Comparison of ENCODE assay signal across 25 cellular contexts in genomic region chr6:43285415-43285814, GRCh38. TPM values are rescaled to one million over a fixed set of nuclear protein-coding genes. Genes with fewer than 3 reads are reported as not detected.
DNase-seq lines count a peak whose midpoint lies in the region; FAIRE-seq and TF ChIP-seq lines count a peak whose summit lies in the region.
"Had no signal": no experiment of that assay in that cellular context is flagged by ENCODE, and none has a peak within 500 bp of the region (broad histone marks: within the 10 kb centered on the region; RNA-seq: fewer than 3 reads in every experiment).

No MANE protein-coding gene starts in this region.

- no peak overlapping the region for H4K91ac ChIP-seq in H1 (replicated peaks; ENCODE audit: insufficient read length, low read length)

- 25% methylated on average over 34 of the region's 43 CpGs; no CpG with 5 or more reads in 1 of the 2 experiments for WGBS in H1 (ENCODE audit: extremely low coverage in 1 of 2, insufficient coverage in 1 of 2, insufficient read length in 1 of 2, insufficient replicate concordance in 2 of 2, low coverage in 1 of 2, low lambda C conversion rate in 2 of 2, missing lambda C conversion rate in 1 of 2), 2 experiments
- 39 to 83% methylated on average over 43 of the region's 43 CpGs for WGBS in sigmoid colon, 2 donors

- H3K27me3 ChIP-seq in BLaER1 treated with 17β-estradiol and CSF1 and Interleukin-3, amounts not matched to agents 10 nM and 100 nM: peaks cover 11 to 25% (median 19%) of the 10 kb centered on the region in 11 experiments; a peak in 20 of 22 replicates
- H3K27me3 ChIP-seq in H1 (replicated peaks in 1 of 4; ENCODE audit: control insufficient read depth in 3 of 4, extremely low read depth in 1 of 4, insufficient read depth in 3 of 4, low read length in 3 of 4) (peaks cover 0 to 28% (median 19%) of the 10 kb centered on the region in 4 experiments; a peak in 5 of 7 replicates), sigmoid colon (peaks cover 7 to 36% (median 19%) of the 10 kb centered on the region in 3 donors), WERI-Rb-1 (ENCODE audit: insufficient read depth, low read depth, severe bottlenecking) (no peaks in the 10 kb centered on the region)
- H3K27me3 ChIP-seq: body of pancreas had no signal

- no peak for TF ChIP-seq POLR2A in H1 (IDR thresholded peaks at IDR 0.05; ENCODE audit: control extremely low read depth in 1 of 2, low read depth in 2 of 2, low read length in 2 of 2)
- no peak for TF ChIP-seq POLR2A in sigmoid colon (IDR thresholded peaks at IDR 0.05)

- CTCF ChIA-PET in H1 (lab: Charles Lee; ENCODE audit: partially characterized antibody): interaction anchor here (1.1 kb wide), 1 partner anchor 15 kb away, joined by 3 read pairs; no protein-coding TSS in a partner anchor

- peak overlapping the region in 7 of 11 experiments; percentile 67 to 91 (median 84); a peak in 8 of 22 replicates for H3K4me2 ChIP-seq in BLaER1 treated with 17β-estradiol and CSF1 and Interleukin-3, amounts not matched to agents 10 nM and 100 nM
- H3K4me2 ChIP-seq in H1 (ENCODE audit: insufficient read depth in 1 of 2, low read depth in 2 of 2, low read length in 2 of 2): peak overlapping the region; percentile 44 to 72; a peak in 3 of 4 replicates

- H4K8ac ChIP-seq in H1 (ENCODE audit: extremely low read depth, insufficient read depth, low read length): peak overlapping the region; percentile 86; the same call in 1 of the 2 replicates

- intact Hi-C loops in sigmoid colon (cut with DNase I): no loop called here

- H3K4ac ChIP-seq in H1 (replicated peaks; ENCODE audit: insufficient read length, low read depth, low read length): no peak overlapping the region

- no peak for TF ChIP-seq RAD21 in H1 (IDR thresholded peaks at IDR 0.05 in 1 of 2, conservative IDR thresholded peaks at IDR 0.05 in 1 of 2; ENCODE audit: low read depth in 2 of 2, low read length in 2 of 2)

- H3K4me1 ChIP-seq in BLaER1 treated with 17β-estradiol and CSF1 and Interleukin-3, amounts not matched to agents 10 nM and 100 nM: peaks cover 34 to 59% (median 47%) of the 10 kb centered on the region in 10 experiments
- H3K4me1 ChIP-seq in H1 (replicated peaks in 1 of 4; ENCODE audit: control insufficient read depth in 3 of 4, insufficient read depth in 4 of 4, low read length in 3 of 4) (peaks cover 0 to 14% (median 9%) of the 10 kb centered on the region in 4 experiments; a peak in 5 of 7 replicates), sigmoid colon (peaks cover 0 to 10% (median 0%) of the 10 kb centered on the region in 4 donors)
- H3K4me1 ChIP-seq: body of pancreas, upper lobe of right lung had no signal

- no peaks in the 10 kb centered on the region for H3K36me3 ChIP-seq in BLaER1 treated with 17β-estradiol and CSF1 and Interleukin-3, amounts not matched to agents 10 nM and 100 nM
- no peaks in the 10 kb centered on the region for H3K36me3 ChIP-seq in H1 (ENCODE audit: control insufficient read depth in 2 of 4, insufficient read depth in 4 of 4, low read length in 3 of 4)
- H3K36me3 ChIP-seq in sigmoid colon: no peaks in the 10 kb centered on the region
- H3K36me3 ChIP-seq in WERI-Rb-1: no peaks in the 10 kb centered on the region
- H3K36me3 ChIP-seq: left lung, upper lobe of right lung had no signal

- H4K20me1 ChIP-seq in BLaER1 treated with 17β-estradiol and CSF1 and Interleukin-3, amounts not matched to agents 10 nM and 100 nM: no peaks in the 10 kb centered on the region
- no peaks in the 10 kb centered on the region for H4K20me1 ChIP-seq in H1 (replicated peaks in 1 of 2; ENCODE audit: control insufficient read depth in 1 of 2, insufficient read depth in 2 of 2, low read length in 2 of 2)

- TF ChIP-seq CTCF in H1 (IDR thresholded peaks at IDR 0.05; ENCODE audit: control extremely low read depth in 1 of 3, insufficient read depth in 1 of 3, low read depth in 1 of 3, low read length in 3 of 3) (no peak), sigmoid colon (IDR thresholded peaks at IDR 0.05) (no peak), WERI-Rb-1 (IDR thresholded peaks at IDR 0.05; ENCODE audit: low read depth, low read length) (no peak)

- no peak overlapping the region for H3K23ac ChIP-seq in H1 (ENCODE audit: insufficient read length)

- no peak overlapping the region for H2BK20ac ChIP-seq in H1 (ENCODE audit: low read length)

- FAIRE-seq in H1 (lab: Jason Lieb, UNC): no peak
- FAIRE-seq: RCC 7860 had no signal

- no peak overlapping the region; the same call in 1 of the 2 replicates for H2BK5ac ChIP-seq in H1 (ENCODE audit: low read depth, low read length)

- H2AK5ac ChIP-seq in H1 (ENCODE audit: low read depth, low read length): no peak overlapping the region

- no peak overlapping the region for H4K5ac ChIP-seq in H1 (ENCODE audit: insufficient read length, low read depth, low read length)

- no peak overlapping the region for H2BK120ac ChIP-seq in H1 (replicated peaks; ENCODE audit: low read depth, low read length)

- DNase-seq in H1 (ENCODE audit: low read depth in 1 of 2, low spot score in 2 of 2) (no peak), iPS-NIHi11 (ENCODE audit: low spot score) (peak; percentile 51), sigmoid colon (no peak), CD1c-positive myeloid dendritic cell (ENCODE audit: extremely low spot score) (no peak), WERI-Rb-1 (no peak)
- DNase-seq in central memory CD4-positive, alpha-beta T cell: no peak
- DNase-seq: activated CD8-positive, alpha-beta memory T cell treated with anti-CD3 and anti-CD28 coated beads, Interleukin-2, amount 50 U/mL, for 4 hours; body of pancreas; CD4-positive, alpha-beta T cell; DMS 273 treated with DMSO at 0.1 percent for 48 hours; immature natural killer cell; KBM-7; left lung; NCI-H1436 treated with DMSO at 0.1 percent for 48 hours; NCI-H524; T-helper 17 cell; upper lobe of right lung had no signal

- no peaks in the 10 kb centered on the region for H3K79me1 ChIP-seq in H1 (ENCODE audit: low read depth, low read length)

- peak overlapping the region; percentile 75; the same call in 1 of the 2 replicates for H2BK12ac ChIP-seq in H1 (ENCODE audit: low read depth, low read length)

- TF ChIP-seq EP300 in H1 (IDR thresholded peaks at IDR 0.05; ENCODE audit: borderline replicate concordance in 1 of 2, low read depth in 2 of 2, low read length in 2 of 2) (no peak), sigmoid colon (IDR thresholded peaks at IDR 0.05) (no peak)

- no peak overlapping the region for H3K14ac ChIP-seq in H1 (ENCODE audit: insufficient read length)

- H3K18ac ChIP-seq in H1 (ENCODE audit: extremely low read depth, low read length): no peak overlapping the region

- no peak overlapping the region for H2BK15ac ChIP-seq in H1 (ENCODE audit: low read length)

- no peaks in the 10 kb centered on the region; the same call in 1 of the 2 replicates for H3K23me2 ChIP-seq in H1 (ENCODE audit: low read depth, low read length)

- H3K79me2 ChIP-seq in H1 (ENCODE audit: control insufficient read depth in 1 of 2, insufficient read depth in 2 of 2, low read length in 2 of 2): no peaks in the 10 kb centered on the region

- POLR2A ChIA-PET in H1 (lab: Charles Lee; ENCODE audit: partially characterized antibody): interaction anchor here (0.7 to 2.6 kb wide), 2 partner anchors 10 to 18 kb away, joined by 3 to 5 read pairs; no protein-coding TSS in a partner anchor

- no peak overlapping the region for H3K4me3 ChIP-seq in BLaER1 treated with 17β-estradiol and CSF1 and Interleukin-3, amounts not matched to agents 10 nM and 100 nM
- H3K4me3 ChIP-seq in H1 (ENCODE audit: extremely low read depth in 1 of 4, insufficient read depth in 2 of 4, low read depth in 3 of 4, low read length in 4 of 4) (peak overlapping the region in 2 of 4 experiments; percentile 23 to 65; a peak in 4 of 8 replicates), sigmoid colon (peak overlapping the region in 3 of 4 donors; percentile 14 to 41 (median 19)), WERI-Rb-1 (ENCODE audit: low read depth, low read length) (no peak overlapping the region)
- H3K4me3 ChIP-seq: body of pancreas, coronary artery, left lung, mucosa of descending colon, upper lobe of right lung had no signal

- no peak overlapping the region for H3K56ac ChIP-seq in H1 (replicated peaks; ENCODE audit: insufficient read length, low read depth, low read length)

- H3K9ac ChIP-seq in BLaER1 treated with 17β-estradiol and CSF1 and Interleukin-3, amounts not matched to agents 10 nM and 100 nM: no peak overlapping the region
- H3K9ac ChIP-seq in H1 (replicated peaks in 1 of 4; ENCODE audit: extremely low read depth in 1 of 4, low read depth in 3 of 4, low read length in 3 of 4): no peak overlapping the region

- H3K9me3 ChIP-seq in BLaER1 treated with 17β-estradiol and CSF1 and Interleukin-3, amounts not matched to agents 10 nM and 100 nM (replicated peaks in 1 of 11): no peaks in the 10 kb centered on the region
- H3K9me3 ChIP-seq in H1 (ENCODE audit: insufficient read depth in 2 of 2, low read depth in 1 of 2, low read length in 1 of 2) (no peaks in the 10 kb centered on the region), sigmoid colon (no peaks in the 10 kb centered on the region), WERI-Rb-1 (ENCODE audit: severe bottlenecking) (no peaks in the 10 kb centered on the region)
- H3K9me3 ChIP-seq: body of pancreas, left lung, mucosa of descending colon, upper lobe of right lung had no signal

- peak overlapping the region; percentile 76; the same call in 1 of the 2 replicates for H2AFZ ChIP-seq in H1 (ENCODE audit: low read length)

- H3K27ac ChIP-seq in BLaER1 treated with 17β-estradiol and CSF1 and Interleukin-3, amounts not matched to agents 10 nM and 100 nM: no peak overlapping the region
- H3K27ac ChIP-seq in H1 (ENCODE audit: low read depth, low read length): no peak overlapping the region
- no peak overlapping the region for H3K27ac ChIP-seq in sigmoid colon
- H3K27ac ChIP-seq in WERI-Rb-1: no peak overlapping the region
- H3K27ac ChIP-seq: body of pancreas, coronary artery, left lung, upper lobe of right lung, VCaP had no signal

RNA-seq across cellular contexts. Expression of gene SLC22A7, which starts 12.6 kb away (rescaled TPM):
- not detected in 2 replicates for total RNA-seq in H1 (2021; fragmentation: NEBNext Ultra II Directional; extraction: Animal tissue kit (Norgen Biotek cat#: 25700))
- not detected in 2 replicates for polyA plus RNA-seq in H1 (2011; rRNA removed)
- polyA plus RNA-seq in H1 (2011; cell fraction: cytosol; rRNA removed): not detected
- polyA plus RNA-seq in H1 (2011; cell fraction: nucleus; rRNA removed): not detected
- polyA plus RNA-seq in H1 (2012, experiment 1 of 2): 0.13 to 0.58 TPM (median 0.47 TPM) in 3 of 4 replicates, not detected in the other
- polyA plus RNA-seq in H1 (2012, experiment 2 of 2): 0.22 TPM
- not detected for polyA plus RNA-seq in H1 (2013, experiment 1 of 2)
- polyA plus RNA-seq in H1 (2013, experiment 2 of 2): not detected
- polyA minus RNA-seq in H1 (2011; rRNA and poly(A)+ RNA removed): not detected in 2 replicates
- polyA minus RNA-seq in H1 (2011; cell fraction: cytosol; rRNA and poly(A)+ RNA removed): not detected
- polyA minus RNA-seq in H1 (2011; cell fraction: nucleus; rRNA and poly(A)+ RNA removed): not detected
- total RNA-seq in sigmoid colon: not detected
- not detected for polyA plus RNA-seq in sigmoid colon
- total RNA-seq: activated T-helper 17 cell treated with anti-CD3 and anti-CD28 coated beads, Interleukin-2, amount 50 U/mL, for 72 hours; body of pancreas; CD4-positive, alpha-beta T cell; left lung; posterior vena cava; SK-MEL-5; T-helper 17 cell; upper lobe of right lung had no signal
- polyA plus RNA-seq: immature natural killer cell had no signal

RNA-seq across cellular contexts. Expression of gene CRIP3, which starts 23.2 kb away (rescaled TPM):
- 37.6 and 46.3 TPM in 2 replicates for total RNA-seq in H1 (2021; fragmentation: NEBNext Ultra II Directional; extraction: Animal tissue kit (Norgen Biotek cat#: 25700))
- polyA plus RNA-seq in H1 (2011; rRNA removed) (34.0 and 38.7 TPM in 2 replicates), sigmoid colon (1 to 10 TPM in 1 of 3 donors, not detected in 2; 5.2 TPM)
- polyA plus RNA-seq in H1 (2011; cell fraction: cytosol; rRNA removed): 46.8 TPM
- 124 TPM for polyA plus RNA-seq in H1 (2011; cell fraction: nucleus; rRNA removed)
- polyA plus RNA-seq in H1 (2012, experiment 1 of 2): 39.4 to 44.3 TPM (median 42.3 TPM) in 4 replicates
- 30.4 TPM for polyA plus RNA-seq in H1 (2012, experiment 2 of 2)
- 40.4 TPM for polyA plus RNA-seq in H1 (2013, experiment 1 of 2)
- 36.5 TPM for polyA plus RNA-seq in H1 (2013, experiment 2 of 2)
- polyA minus RNA-seq in H1 (2011; rRNA and poly(A)+ RNA removed): 22.8 and 23.5 TPM in 2 replicates
- polyA minus RNA-seq in H1 (2011; cell fraction: cytosol; rRNA and poly(A)+ RNA removed): 17.9 TPM
- 22.5 TPM for polyA minus RNA-seq in H1 (2011; cell fraction: nucleus; rRNA and poly(A)+ RNA removed)
- total RNA-seq in sigmoid colon: not detected
- total RNA-seq: body of pancreas, SK-MEL-5 had no signal

RNA-seq across cellular contexts. Expression of gene TTBK1, which starts 42.1 kb away (rescaled TPM):
- 1.5 and 1.6 TPM in 2 replicates for total RNA-seq in H1 (2021; fragmentation: NEBNext Ultra II Directional; extraction: Animal tissue kit (Norgen Biotek cat#: 25700))
- 0.53 and 0.63 TPM in 2 replicates for polyA plus RNA-seq in H1 (2011; rRNA removed)
- 0.70 TPM for polyA plus RNA-seq in H1 (2011; cell fraction: cytosol; rRNA removed)
- polyA plus RNA-seq in H1 (2011; cell fraction: nucleus; rRNA removed): 1.9 TPM
- 0.68 to 1.1 TPM (median 0.97 TPM) in 4 replicates for polyA plus RNA-seq in H1 (2012, experiment 1 of 2)
- 0.50 TPM for polyA plus RNA-seq in H1 (2012, experiment 2 of 2)
- polyA plus RNA-seq in H1 (2013, experiment 1 of 2): 0.26 TPM
- polyA plus RNA-seq in H1 (2013, experiment 2 of 2): 0.22 TPM
- 0.60 and 0.76 TPM in 2 replicates for polyA minus RNA-seq in H1 (2011; rRNA and poly(A)+ RNA removed)
- 0.66 TPM for polyA minus RNA-seq in H1 (2011; cell fraction: cytosol; rRNA and poly(A)+ RNA removed)
- polyA minus RNA-seq in H1 (2011; cell fraction: nucleus; rRNA and poly(A)+ RNA removed): 1.1 TPM
- total RNA-seq in sigmoid colon: under 1 TPM in 3 of 4 donors, not detected in 1; under 0.01 to 0.55 (median 0.27) TPM
- under 1 TPM; under 0.01 to 0.41 (median 0.23) TPM for polyA plus RNA-seq in sigmoid colon
- total RNA-seq: CD4-positive, alpha-beta T cell; SK-MEL-5 had no signal
- polyA plus RNA-seq: immature natural killer cell had no signal

RNA-seq across cellular contexts. Expression of gene DNPH1, which starts 56.1 kb away (rescaled TPM):
- 33.9 and 37.2 TPM in 2 replicates for total RNA-seq in H1 (2021; fragmentation: NEBNext Ultra II Directional; extraction: Animal tissue kit (Norgen Biotek cat#: 25700))
- 134 and 168 TPM in 2 replicates for polyA plus RNA-seq in H1 (2011; rRNA removed)
- 125 TPM for polyA plus RNA-seq in H1 (2011; cell fraction: cytosol; rRNA removed)
- polyA plus RNA-seq in H1 (2011; cell fraction: nucleus; rRNA removed): 70.6 TPM
- polyA plus RNA-seq in H1 (2012, experiment 1 of 2): 48.8 to 75.5 TPM (median 71.2 TPM) in 4 replicates
- 54.9 TPM for polyA plus RNA-seq in H1 (2012, experiment 2 of 2)
- polyA plus RNA-seq in H1 (2013, experiment 1 of 2): 53.9 TPM
- 54.5 TPM for polyA plus RNA-seq in H1 (2013, experiment 2 of 2)
- 7.8 and 8.3 TPM in 2 replicates for polyA minus RNA-seq in H1 (2011; rRNA and poly(A)+ RNA removed)
- 11.4 TPM for polyA minus RNA-seq in H1 (2011; cell fraction: cytosol; rRNA and poly(A)+ RNA removed)
- polyA minus RNA-seq in H1 (2011; cell fraction: nucleus; rRNA and poly(A)+ RNA removed): 24.6 TPM
- 10 to 100 TPM; 32.1 to 96.0 (median 90.3) TPM for total RNA-seq in sigmoid colon
- polyA plus RNA-seq in sigmoid colon: 100 to 1,000 TPM; 155 to 188 (median 163) TPM

Comparison
In these comparisons a context has a peak if more than half of its experiments do, and no peak if none do; other contexts are left out.
1. H3K4me3 ChIP-seq: peak in sigmoid colon (3 of 4); none in BLaER1 treated with 17β-estradiol and CSF1 and Interleukin-3, amounts not matched to agents 10 nM and 100 nM (0 of 10) and WERI-Rb-1 (single experiment).
2. RNA of gene CRIP3, which starts 23.2 kb away (total RNA-seq): 37.6 to 46.3 TPM in H1; not detected in sigmoid colon; every median in the first group is over 10 times any median in the second.